ENCODE assay signal across 8 cellular contexts in the genomic region with DNA sequence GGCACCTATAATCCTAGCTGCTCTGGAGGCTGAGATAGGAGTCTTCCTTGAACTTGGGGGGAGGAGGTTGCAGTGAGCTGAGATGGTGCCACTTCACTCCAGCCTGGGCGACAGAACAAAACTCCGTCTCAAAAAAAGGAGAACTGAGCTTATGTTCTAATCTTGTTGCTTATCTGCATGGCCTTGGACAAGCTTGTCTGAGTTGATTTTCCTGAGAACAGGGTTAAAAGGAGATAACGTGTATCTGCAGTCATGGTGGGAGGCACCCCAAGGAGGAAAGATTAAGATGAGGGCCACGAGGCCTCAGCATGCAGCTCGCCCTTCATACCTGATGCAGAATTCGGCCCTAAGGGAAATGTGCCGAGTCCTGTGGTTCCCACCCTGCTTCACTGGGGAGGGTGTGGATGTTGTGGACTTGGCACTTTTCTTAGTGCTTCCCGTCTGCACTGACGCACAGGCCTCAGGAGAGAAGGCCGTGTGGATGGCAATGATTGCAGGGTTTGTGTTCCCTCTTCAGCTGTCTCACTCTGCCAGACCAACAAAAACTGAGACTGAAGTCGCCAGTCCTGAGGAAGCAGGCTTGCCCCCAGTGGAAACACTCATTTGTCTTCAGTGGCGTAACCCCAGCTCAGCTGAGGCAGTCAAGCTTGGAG. TPM values are rescaled to one million over a fixed set of nuclear protein-coding genes. Genes with fewer than 3 reads are reported as not detected.
A peak's percentile ranks its signal among the peaks of the same experiment; 100 is the strongest.
DNase-seq lines count a peak whose midpoint lies in the region; ATAC-seq and TF ChIP-seq lines count a peak whose summit lies in the region.

No MANE protein-coding gene starts in this region.

- peaks cover 0 to 40% of the 10 kb centered on the region in 2 donors for H3K36me3 ChIP-seq in vagina

- no peaks in the 10 kb centered on the region for H3K4me1 Mint-ChIP-seq in activated T-cell treated with anti-CD3 and anti-CD28 coated beads, Interleukin-2, amount 50 U/mL, for 24 hours (ENCODE audit: low read depth)
- peaks cover 27% of the 10 kb centered on the region for H3K4me1 Mint-ChIP-seq in WTC11

- peaks cover 98% of the 10 kb centered on the region for H3K36me3 Mint-ChIP-seq in activated T-cell treated with anti-CD3 and anti-CD28 coated beads, Interleukin-2, amount 50 U/mL, for 24 hours (ENCODE audit: low read depth)
- peaks cover 33% of the 10 kb centered on the region for H3K36me3 Mint-ChIP-seq in WTC11

- peak overlapping the region; percentile 69 for H3K27ac Mint-ChIP-seq in activated T-cell treated with anti-CD3 and anti-CD28 coated beads, Interleukin-2, amount 50 U/mL, for 24 hours
- peak overlapping the region; percentile 69 for H3K27ac Mint-ChIP-seq in WTC11

- no peaks in the 10 kb centered on the region for H3K9me3 Mint-ChIP-seq in activated T-cell treated with anti-CD3 and anti-CD28 coated beads, Interleukin-2, amount 50 U/mL, for 24 hours
- H3K9me3 Mint-ChIP-seq in WTC11: no peaks in the 10 kb centered on the region

- no peak for TF ChIP-seq POLR2A in vagina (IDR thresholded peaks at IDR 0.05)

- DNase-seq in activated T-cell treated with anti-CD3 and anti-CD28 coated beads, Interleukin-2, amount 50 U/mL, for 24 hours: no peak
- DNase-seq in activated T-cell treated with anti-CD3 and anti-CD28 coated beads for 4 hours: no peak
- DNase-seq in WTC11 (ENCODE audit: low spot score): no peak
- peak; percentile 49 for DNase-seq in cardiac septum (ENCODE audit: low spot score)
- DNase-seq in stromal cell of bone marrow (ENCODE audit: low read depth): peak; percentile 30
- DNase-seq in vagina (ENCODE audit: extremely low spot score in 2 of 2): no peak
- no peak for DNase-seq in NCI-H446 treated with DMSO at 0.1 percent for 48 hours (lab: John Stamatoyannopoulos, UW)

- H3K4me3 Mint-ChIP-seq in activated T-cell treated with anti-CD3 and anti-CD28 coated beads, Interleukin-2, amount 50 U/mL, for 24 hours: no peak overlapping the region
- H3K4me3 Mint-ChIP-seq in WTC11: no peak overlapping the region

- intact Hi-C loops in cardiac septum (cut with DNase I) (no loop called here), vagina (cut with DNase I) (no loop called here)

- H3K4me3 ChIP-seq in vagina: no peak overlapping the region

- POLR2A ChIA-PET in WTC11 (lab: Charles Lee): interaction anchor here (0.6 to 1.4 kb wide), 2 partner anchors 10 to 195 kb away, joined by 3 to 4 read pairs; no protein-coding TSS in a partner anchor

- CTCF ChIA-PET in WTC11 (lab: Charles Lee): interaction anchor here (0.6 to 5.1 kb wide), 4 partner anchors 10 to 56 kb away, joined by 3 to 27 read pairs (median 4); no protein-coding TSS in a partner anchor

- H3K9me3 ChIP-seq in vagina: no peaks in the 10 kb centered on the region

- peak; percentile 5 for ATAC-seq in WTC11
- no peak for ATAC-seq in HG02642 (IDR thresholded peaks at IDR 0.05; ENCODE audit: poor library complexity, unreplicated experiment)

- no peaks in the 10 kb centered on the region for H3K4me1 ChIP-seq in vagina

- H3K27me3 Mint-ChIP-seq in activated T-cell treated with anti-CD3 and anti-CD28 coated beads, Interleukin-2, amount 50 U/mL, for 24 hours: no peaks in the 10 kb centered on the region
- no peaks in the 10 kb centered on the region for H3K27me3 Mint-ChIP-seq in WTC11 (ENCODE audit: low read depth)

- no peak overlapping the region for H3K27ac ChIP-seq in vagina

- TF ChIP-seq CTCF in WTC11 (IDR thresholded peaks at IDR 0.05) (no peak), vagina (IDR thresholded peaks at IDR 0.05) (no peak)

- no peaks in the 10 kb centered on the region for H3K27me3 ChIP-seq in vagina

TF ChIP-seq in WTC11, 78 proteins besides CTCF, POLR2A, EP300 and RAD21:
- TF ChIP-seq, protein P1, sequence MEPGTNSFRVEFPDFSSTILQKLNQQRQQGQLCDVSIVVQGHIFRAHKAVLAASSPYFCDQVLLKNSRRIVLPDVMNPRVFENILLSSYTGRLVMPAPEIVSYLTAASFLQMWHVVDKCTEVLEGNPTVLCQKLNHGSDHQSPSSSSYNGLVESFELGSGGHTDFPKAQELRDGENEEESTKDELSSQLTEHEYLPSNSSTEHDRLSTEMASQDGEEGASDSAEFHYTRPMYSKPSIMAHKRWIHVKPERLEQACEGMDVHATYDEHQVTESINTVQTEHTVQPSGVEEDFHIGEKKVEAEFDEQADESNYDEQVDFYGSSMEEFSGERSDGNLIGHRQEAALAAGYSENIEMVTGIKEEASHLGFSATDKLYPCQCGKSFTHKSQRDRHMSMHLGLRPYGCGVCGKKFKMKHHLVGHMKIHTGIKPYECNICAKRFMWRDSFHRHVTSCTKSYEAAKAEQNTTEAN (CRISPR knock-in tag; IDR thresholded peaks at IDR 0.05): no peak
- TF ChIP-seq, protein P2, sequence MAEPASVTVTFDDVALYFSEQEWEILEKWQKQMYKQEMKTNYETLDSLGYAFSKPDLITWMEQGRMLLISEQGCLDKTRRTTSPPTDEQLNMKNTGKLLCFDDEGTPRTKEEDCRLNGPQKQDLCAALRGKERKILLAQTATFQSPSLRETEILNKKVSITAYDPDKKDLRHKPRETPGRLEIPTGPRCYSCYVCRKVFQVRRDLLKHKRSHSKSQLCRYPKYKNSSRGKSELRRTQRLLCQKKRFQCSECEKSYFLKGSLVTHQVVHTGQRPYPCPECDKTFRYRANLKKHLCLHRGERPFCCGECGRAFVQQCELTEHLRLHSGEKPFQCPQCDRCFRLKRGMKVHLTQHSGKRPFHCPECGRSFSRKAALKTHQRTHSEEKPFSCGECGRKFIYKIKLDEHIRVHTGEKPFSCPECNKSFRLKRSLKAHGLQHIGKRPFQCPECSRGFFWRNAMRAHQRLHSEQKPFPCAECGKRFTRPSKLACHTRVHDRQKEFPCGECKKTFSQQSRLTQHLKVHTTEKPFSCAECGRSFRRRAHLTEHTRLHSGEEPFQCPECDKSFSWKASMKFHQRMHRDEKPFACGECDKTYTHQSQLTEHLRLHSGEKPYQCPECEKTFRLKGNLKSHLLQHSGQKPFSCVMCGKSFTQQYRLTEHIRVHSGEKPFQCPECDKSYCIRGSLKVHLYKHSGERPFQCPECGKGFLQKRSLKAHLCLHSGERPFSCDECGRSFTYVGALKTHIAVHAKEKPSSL (CRISPR knock-in tag; conservative IDR thresholded peaks at IDR 0.05): peak; percentile 30; the same call in 1 of the 2 replicates
- TF ChIP-seq EMX1 (CRISPR knock-in tag; IDR thresholded peaks at IDR 0.05): peak; percentile 76; the same call in 1 of the 2 replicates

RNA-seq across cellular contexts. Expression of a gene that starts 56.3 kb away (rescaled TPM):
- total RNA-seq in WTC11 (2021) (194 to 215 TPM (median 199 TPM) in 3 replicates), cardiac septum (141 TPM), vagina (99.7 TPM)

Comparison
In these comparisons a context has a peak if more than half of its experiments do, and no peak if none do; other contexts are left out.
1. DNase-seq: peak in cardiac septum (single experiment) and stromal cell of bone marrow (single experiment); none in activated T-cell treated with anti-CD3 and anti-CD28 coated beads, Interleukin-2, amount 50 U/mL, for 24 hours (single experiment), activated T-cell treated with anti-CD3 and anti-CD28 coated beads for 4 hours (single experiment), WTC11 (single experiment), vagina (0 of 2) and NCI-H446 treated with DMSO at 0.1 percent for 48 hours (single experiment).